ENCODE assay signal across 9 cellular contexts in genomic region chr17:17151962-17152361, GRCh38. TPM values are rescaled to one million over a fixed set of nuclear protein-coding genes. Genes with fewer than 3 reads are reported as not detected.
DNase-seq lines count a peak whose midpoint lies in the region; ATAC-seq and TF ChIP-seq lines count a peak whose summit lies in the region.
"Had no signal": no experiment of that assay in that cellular context is flagged by ENCODE, and none has a peak within 500 bp of the region (broad histone marks: within the 10 kb centered on the region; RNA-seq: fewer than 3 reads in every experiment).

No MANE protein-coding gene starts in this region.

- peaks cover 43% of the 10 kb centered on the region for H3K4me1 ChIP-seq in left ventricle myocardium inferior
- peaks cover 22 to 55% (median 47%) of the 10 kb centered on the region in 3 donors for H3K4me1 ChIP-seq in skeletal muscle tissue (ENCODE audit: control insufficient read depth in 3 of 3, insufficient read depth in 3 of 3, low read length in 3 of 3)

- intact Hi-C loops in left ventricle myocardium inferior (cut with micrococcal nuclease): no loop called here

- peak; percentile 43 for DNase-seq in activated naive CD4-positive, alpha-beta T cell treated with Interleukin-2 at 50 U/mL for 16 hours
- DNase-seq in activated naive CD4-positive, alpha-beta T cell (lab: John Stamatoyannopoulos, UW): no peak
- DNase-seq in activated naive CD4-positive, alpha-beta T cell treated with anti-CD3 and anti-CD28 coated beads, Interleukin-2, amount 50 U/mL, for 72 hours (ENCODE audit: low spot score in 2 of 2): peak in 1 of 2 donors; percentile 28
- DNase-seq in left ventricle myocardium inferior: peak; percentile 88
- no peak for DNase-seq in WERI-Rb-1
- no peak for DNase-seq in cerebellar nuclear complex (lab: John Stamatoyannopoulos, UW)

- peaks cover 5 to 26% of the 10 kb centered on the region in 2 donors for H3K36me3 Mint-ChIP-seq in activated naive CD4-positive, alpha-beta T cell treated with anti-CD3 and anti-CD28 coated beads, Interleukin-2, amount 50 U/mL, for 72 hours

- H3K27ac Mint-ChIP-seq in activated naive CD4-positive, alpha-beta T cell treated with anti-CD3 and anti-CD28 coated beads, Interleukin-2, amount 50 U/mL, for 72 hours: peak overlapping the region; percentile 78 to 84

- no peak overlapping the region for H3K4me3 ChIP-seq in left ventricle myocardium inferior
- peak overlapping the region in 2 of 3 donors; percentile 17 to 32 for H3K4me3 ChIP-seq in skeletal muscle tissue (ENCODE audit: low read length in 3 of 3)
- no peak overlapping the region for H3K4me3 ChIP-seq in WERI-Rb-1 (ENCODE audit: low read depth, low read length)

- peaks cover 84% of the 10 kb centered on the region for H3K36me3 ChIP-seq in left ventricle myocardium inferior
- H3K36me3 ChIP-seq in skeletal muscle tissue (ENCODE audit: control insufficient read depth in 3 of 3, insufficient read depth in 3 of 3, low read length in 3 of 3): peaks cover 57 to 71% (median 60%) of the 10 kb centered on the region in 3 donors
- H3K36me3 ChIP-seq in WERI-Rb-1: peaks cover 87% of the 10 kb centered on the region

- TF ChIP-seq CTCF in left ventricle myocardium inferior (IDR thresholded peaks at IDR 0.05; ENCODE audit: borderline replicate concordance) (no peak), WERI-Rb-1 (IDR thresholded peaks at IDR 0.05; ENCODE audit: low read depth, low read length) (no peak)

- H3K27ac ChIP-seq in left ventricle myocardium inferior (replicated peaks) (peak overlapping the region; percentile 86), skeletal muscle tissue (ENCODE audit: low read depth, low read length) (peak overlapping the region; percentile 97), WERI-Rb-1 (no peak overlapping the region)
- H3K27ac ChIP-seq: VCaP had no signal

- H3K27me3 ChIP-seq in left ventricle myocardium inferior (ENCODE audit: low read depth) (no peaks in the 10 kb centered on the region), skeletal muscle tissue (ENCODE audit: control insufficient read depth in 3 of 3, insufficient read depth in 3 of 3, low read length in 3 of 3) (no peaks in the 10 kb centered on the region), WERI-Rb-1 (ENCODE audit: insufficient read depth, low read depth, severe bottlenecking) (no peaks in the 10 kb centered on the region)

- no peaks in the 10 kb centered on the region for H3K9me3 Mint-ChIP-seq in activated naive CD4-positive, alpha-beta T cell treated with anti-CD3 and anti-CD28 coated beads, Interleukin-2, amount 50 U/mL, for 72 hours

- H3K9me3 ChIP-seq in left ventricle myocardium inferior (replicated peaks) (no peaks in the 10 kb centered on the region), skeletal muscle tissue (ENCODE audit: control insufficient read depth in 3 of 3, low read length in 3 of 3) (no peaks in the 10 kb centered on the region), WERI-Rb-1 (ENCODE audit: severe bottlenecking) (no peaks in the 10 kb centered on the region)

- ATAC-seq in activated naive CD4-positive, alpha-beta T cell treated with anti-CD3 and anti-CD28 coated beads, Interleukin-2, amount 50 U/mL, for 72 hours: peak; percentile 25 to 76
- no peak for ATAC-seq in HG03442 (IDR thresholded peaks at IDR 0.05; ENCODE audit: unreplicated experiment)

- peak overlapping the region; percentile 57 to 60 (median 60) for H3K9ac ChIP-seq in skeletal muscle tissue (ENCODE audit: low read depth in 1 of 3, low read length in 3 of 3)

RNA-seq across cellular contexts. Expression of gene PLD6, which starts 54.2 kb away (rescaled TPM):
- 1 to 10 TPM; 9.2 to 9.6 TPM for total RNA-seq in activated naive CD4-positive, alpha-beta T cell treated with anti-CD3 and anti-CD28 coated beads, Interleukin-2, amount 50 U/mL, for 72 hours
- total RNA-seq in left ventricle myocardium inferior (7.3 TPM), skeletal muscle tissue (4.2 TPM)

Comparison
In these comparisons a context has a peak if more than half of its experiments do, and no peak if none do; other contexts are left out.
1. DNase-seq: peak in activated naive CD4-positive, alpha-beta T cell treated with Interleukin-2 at 50 U/mL for 16 hours (single experiment) and left ventricle myocardium inferior (single experiment); none in activated naive CD4-positive, alpha-beta T cell (0 of 4), WERI-Rb-1 (single experiment) and cerebellar nuclear complex (0 of 2).
2. H3K4me3 ChIP-seq: peak in skeletal muscle tissue (2 of 3); none in left ventricle myocardium inferior (single experiment) and WERI-Rb-1 (single experiment).